8 cellular contexts compared by ENCODE assay signal in genomic region chr17:69327060-69327831, GRCh38. TPM values are rescaled to one million over a fixed set of nuclear protein-coding genes. Genes with fewer than 3 reads are reported as not detected.
DNase-seq lines count a peak whose midpoint lies in the region; ATAC-seq, FAIRE-seq and TF ChIP-seq lines count a peak whose summit lies in the region.

Gene ABCA5 (minus strand): TSS chr17:69327133. CDS start chr17:69314415, 12,718 bp downstream.

- peak within 1 kb of the TSS; percentile 95 to 98 for H3K27ac ChIP-seq in esophagus (ENCODE audit: low read depth in 2 of 2, low read length in 1 of 2)

- peak within 1 kb of the TSS; percentile 96 for H3K4me3 Mint-ChIP-seq in activated T-cell treated with anti-CD3 and anti-CD28 coated beads, Interleukin-2, amount 50 U/mL, for 4 hours

- H3K9me3 ChIP-seq in esophagus (ENCODE audit: control insufficient read depth in 2 of 2, insufficient read depth in 1 of 2, low read depth in 1 of 2, low read length in 1 of 2) = no peaks in the 10 kb centered on the region
- H3K9me3 ChIP-seq in mucosa of stomach (ENCODE audit: control insufficient read depth, low read length) = no peaks in the 10 kb centered on the region

- no peak for FAIRE-seq in D721Med (lab: Jason Lieb, UNC)

- H3K36me3 ChIP-seq in esophagus (ENCODE audit: control insufficient read depth in 2 of 2, insufficient read depth in 2 of 2, low read length in 1 of 2) = no peaks in the 10 kb centered on the region
- no peaks in the 10 kb centered on the region for H3K36me3 ChIP-seq in mucosa of stomach (ENCODE audit: control insufficient read depth, insufficient read depth, low read length)

- peak; percentile 94 for ATAC-seq in GM21526 (IDR thresholded peaks at IDR 0.05; ENCODE audit: low FRiP score, unreplicated experiment)
- peak; percentile 94 to 95 for ATAC-seq in activated T-cell treated with anti-CD3 and anti-CD28 coated beads, Interleukin-2, amount 50 U/mL, for 4 hours

- H3K27me3 ChIP-seq in esophagus (ENCODE audit: control insufficient read depth in 1 of 2, insufficient read depth in 2 of 2, low read length in 2 of 2) = no peaks in the 10 kb centered on the region
- no peaks in the 10 kb centered on the region for H3K27me3 ChIP-seq in mucosa of stomach (ENCODE audit: control insufficient read depth, insufficient read depth, low read length)

- H3K27me3 Mint-ChIP-seq in activated T-cell treated with anti-CD3 and anti-CD28 coated beads, Interleukin-2, amount 50 U/mL, for 4 hours (ENCODE audit: low read depth) = peaks cover 3% of the 10 kb centered on the region

- WGBS in esophagus, 2 donors = 1% methylated on average over 64 to 74 of the region's 74 CpGs

- peaks cover 32% of the 10 kb centered on the region for H3K4me1 Mint-ChIP-seq in activated T-cell treated with anti-CD3 and anti-CD28 coated beads, Interleukin-2, amount 50 U/mL, for 4 hours (ENCODE audit: low read depth)

- H3K4me1 ChIP-seq in esophagus (ENCODE audit: control insufficient read depth in 2 of 2, insufficient read depth in 2 of 2, low read length in 1 of 2) = peaks cover 0 to 5% of the 10 kb centered on the region in 2 donors
- H3K4me1 ChIP-seq in mucosa of stomach (ENCODE audit: control insufficient read depth, insufficient read depth, low read length) = no peaks in the 10 kb centered on the region

- H3K9me3 Mint-ChIP-seq in activated T-cell treated with anti-CD3 and anti-CD28 coated beads, Interleukin-2, amount 50 U/mL, for 4 hours = no peaks in the 10 kb centered on the region

- no peak for TF ChIP-seq CTCF in D721Med (IDR thresholded peaks at IDR 0.05; ENCODE audit: insufficient read depth, missing control alignments)

- peaks cover 3% of the 10 kb centered on the region for H3K36me3 Mint-ChIP-seq in activated T-cell treated with anti-CD3 and anti-CD28 coated beads, Interleukin-2, amount 50 U/mL, for 4 hours (ENCODE audit: insufficient read depth)

- DNase-seq in D721Med (ENCODE audit: insufficient read length, low spot score) = peak; percentile 74
- peak; percentile 94 for DNase-seq in HuH-7 (ENCODE audit: low spot score)
- DNase-seq in OCI-M1 (lab: John Stamatoyannopoulos, UW) = peak; percentile 53
- peak; percentile 85 for DNase-seq in activated T-cell treated with anti-CD3 and anti-CD28 coated beads, Interleukin-2, amount 50 U/mL, for 4 hours
- peak; percentile 83 for DNase-seq in stimulated activated CD8-positive, alpha-beta memory T cell treated with anti-CD3 and anti-CD28 coated beads, Interleukin-4, amount 100 ng/mL, for 48 hours

- H3K4me3 ChIP-seq in esophagus (ENCODE audit: low read depth in 1 of 2, low read length in 2 of 2) = peak within 1 kb of the TSS; percentile 93 to 95
- H3K4me3 ChIP-seq in mucosa of stomach (ENCODE audit: low read length) = peak within 1 kb of the TSS; percentile 79

- peak within 1 kb of the TSS; percentile 87 for H3K9ac ChIP-seq in mucosa of stomach (ENCODE audit: low read length)

RNA-seq across cellular contexts. Expression of gene ABCA5, which starts in this region (rescaled TPM):
- 10 to 100 TPM in 2 of 3 donors, 1 to 10 TPM in 1; 8.6 to 13.6 (median 12.0) TPM for total RNA-seq in activated T-cell treated with anti-CD3 and anti-CD28 coated beads, Interleukin-2, amount 50 U/mL, for 4 hours
- 10 to 100 TPM; 11.5 to 39.4 TPM for polyA plus RNA-seq in esophagus

Comparison
In these comparisons a context has a peak if more than half of its experiments do, and no peak if none do; other contexts are left out.
1. Peak in every context shown above with its lines: DNase-seq, ATAC-seq, H3K4me3 ChIP-seq and H3K27ac ChIP-seq.